Comparison of ENCODE assay signal across 8 cellular contexts in genomic region chr6:107847844-107848802, GRCh38. TPM values are rescaled to one million over a fixed set of nuclear protein-coding genes. Genes with fewer than 3 reads are reported as not detected.
A peak's percentile ranks its signal among the peaks of the same experiment; 100 is the strongest.
DNase-seq lines count a peak whose midpoint lies in the region; ATAC-seq and TF ChIP-seq lines count a peak whose summit lies in the region.

No MANE protein-coding gene starts in this region.

- DNase-seq in DMS 273 (lab: John Stamatoyannopoulos, UW; ENCODE audit: unreplicated experiment) = peak; percentile 92
- DNase-seq in GOT3 (lab: John Stamatoyannopoulos, UW) = peak; percentile 70
- DNase-seq in NCI-H1048 (lab: John Stamatoyannopoulos, UW) = peak; percentile 50
- peak; percentile 22 to 86 (median 66) for DNase-seq in T-cell
- peak; percentile 82 to 92 (median 87) for DNase-seq in adrenal gland
- peak; percentile 84 for DNase-seq in left ventricle myocardium inferior
- peak; percentile 73 for DNase-seq in prostate gland (ENCODE audit: low spot score)
- peak; percentile 93 for DNase-seq in upper lobe of right lung

- peaks cover 22 to 37% (median 31%) of the 10 kb centered on the region in 3 donors for H3K4me1 Mint-ChIP-seq in T-cell

- WGBS in adrenal gland, 4 donors = 9 to 19% (median 14%) methylated on average over 18 to 52 of the region's 52 CpGs
- WGBS in prostate gland = 17% methylated on average over 38 of the region's 52 CpGs

- H3K9me3 Mint-ChIP-seq in T-cell = no peaks in the 10 kb centered on the region

- TF ChIP-seq CTCF in adrenal gland (IDR thresholded peaks at IDR 0.05) = peak; percentile 84 to 99 (median 94)
- TF ChIP-seq CTCF in left ventricle myocardium inferior (IDR thresholded peaks at IDR 0.05; ENCODE audit: borderline replicate concordance) = peak; percentile 97
- TF ChIP-seq CTCF in prostate gland (IDR thresholded peaks at IDR 0.05) = peak; percentile 90 to 96 (median 94)
- TF ChIP-seq CTCF in upper lobe of right lung (IDR thresholded peaks at IDR 0.05) = peak; percentile 97

- peak overlapping the region; percentile 78 to 88 for H3K27ac Mint-ChIP-seq in T-cell

- H3K27me3 ChIP-seq in adrenal gland = no peaks in the 10 kb centered on the region
- H3K27me3 ChIP-seq in left ventricle myocardium inferior (ENCODE audit: low read depth) = peaks cover 40% of the 10 kb centered on the region
- no peaks in the 10 kb centered on the region for H3K27me3 ChIP-seq in prostate gland (replicated peaks; ENCODE audit: insufficient read depth)
- peaks cover 5% of the 10 kb centered on the region for H3K27me3 ChIP-seq in upper lobe of right lung

- CTCF ChIA-PET in T-cell (lab: Charles Lee) = interaction anchor here (0.6 to 5.1 kb wide), 41 partner anchors 8 to 1333 kb away, joined by 3 to 58 read pairs (median 4); partner anchors contain the start of gene SCML4 (in 2 of the 2)

- H3K36me3 ChIP-seq in adrenal gland (replicated peaks in 1 of 2) (no peaks in the 10 kb centered on the region), left ventricle myocardium inferior (no peaks in the 10 kb centered on the region), prostate gland (no peaks in the 10 kb centered on the region), upper lobe of right lung (no peaks in the 10 kb centered on the region)

- H3K4me3 ChIP-seq in adrenal gland (peak overlapping the region in 2 of 4 donors; percentile 16 to 56), left ventricle myocardium inferior (peak overlapping the region; percentile 60), prostate gland (peak overlapping the region; percentile 22 to 34), upper lobe of right lung (peak overlapping the region; percentile 46)

- H3K4me1 ChIP-seq in adrenal gland (replicated peaks in 1 of 2) (peaks cover 0 to 11% of the 10 kb centered on the region in 2 donors), left ventricle myocardium inferior (peaks cover 11% of the 10 kb centered on the region), prostate gland (replicated peaks) (no peaks in the 10 kb centered on the region), upper lobe of right lung (peaks cover 6% of the 10 kb centered on the region)

- H3K4me3 Mint-ChIP-seq in T-cell = peak overlapping the region; percentile 72 to 82 (median 78)

- H3K27ac ChIP-seq in adrenal gland (no peak overlapping the region), left ventricle myocardium inferior (replicated peaks) (no peak overlapping the region), prostate gland (no peak overlapping the region), upper lobe of right lung (no peak overlapping the region)

- intact Hi-C loops in adrenal gland (cut with DNase I) = loop anchor here in 1 of 2 donors (5.0 to 10.0 kb wide), 2 partner anchors 143 to 171 kb away; no protein-coding TSS in a partner anchor
- intact Hi-C loops in left ventricle myocardium inferior (cut with micrococcal nuclease) = loop anchor here (10.0 kb wide), 1 partner anchor 173 kb away; no protein-coding TSS in a partner anchor
- intact Hi-C loops in prostate gland (cut with DNase I) = loop anchor here (5.0 kb wide), 2 partner anchors 171 to 661 kb away; no protein-coding TSS in a partner anchor
- intact Hi-C loops in upper lobe of right lung (cut with DNase I) = loop anchor here (10.0 kb wide), 1 partner anchor 173 kb away; no protein-coding TSS in a partner anchor

- H3K36me3 Mint-ChIP-seq in T-cell = no peaks in the 10 kb centered on the region

- H3K27me3 Mint-ChIP-seq in T-cell = no peaks in the 10 kb centered on the region

- no peak for TF ChIP-seq POLR2A in adrenal gland (IDR thresholded peaks at IDR 0.05)
- no peak for TF ChIP-seq POLR2A in prostate gland (IDR thresholded peaks at IDR 0.05)

- POLR2A ChIA-PET in T-cell (lab: Charles Lee) = interaction anchor here (0.6 to 1.6 kb wide), 7 partner anchors 24 to 29 kb away, joined by 3 to 12 read pairs (median 4); partner anchors contain the start of gene SCML4 (in 2 of the 2)

- no peaks in the 10 kb centered on the region for H3K9me3 ChIP-seq in adrenal gland (replicated peaks in 1 of 3)
- no peaks in the 10 kb centered on the region for H3K9me3 ChIP-seq in left ventricle myocardium inferior (replicated peaks)
- H3K9me3 ChIP-seq in prostate gland = no peaks in the 10 kb centered on the region
- no peaks in the 10 kb centered on the region for H3K9me3 ChIP-seq in upper lobe of right lung

- ATAC-seq in T-cell (replicated peaks in 1 of 4) (peak; percentile 85 to 86 (median 86)), upper lobe of right lung (peak; percentile 99)

RNA-seq across cellular contexts. Expression of gene SCML4, which starts 24.0 kb away (rescaled TPM):
- 100 to 1,000 TPM in 1 of 5 donors, 10 to 100 TPM in 4; 71.4 to 106 (median 82.3) TPM for total RNA-seq in T-cell
- total RNA-seq in adrenal gland = 1 to 10 TPM in 2 of 8 donors, under 1 TPM in 6; 0.28 to 1.5 (median 0.65) TPM
- 1 to 10 TPM in 1 of 3 donors, under 1 TPM in 2; 0.17 to 1.7 (median 0.97) TPM for polyA plus RNA-seq in adrenal gland
- total RNA-seq in left ventricle myocardium inferior = 0.11 TPM
- total RNA-seq in prostate gland = 1 to 10 TPM in 1 of 2 donors, under 1 TPM in 1; 0.40 to 1.7 TPM
- total RNA-seq in upper lobe of right lung = 4.3 TPM

Comparison
In these comparisons a context has a peak if more than half of its experiments do, and no peak if none do; other contexts are left out.
1. RNA of gene SCML4, which starts 24.0 kb away (total RNA-seq): 71.4 to 106 TPM in T-cell; 4.3 TPM in upper lobe of right lung (single experiment), 0.40 to 1.7 TPM in prostate gland, 0.28 to 1.5 TPM in adrenal gland and 0.11 TPM in left ventricle myocardium inferior (single experiment); every median in the first group is over 10 times any median in the second.
2. Peak in every context shown above with its lines, with median percentiles within 50 percentile points of each other: DNase-seq and CTCF ChIP-seq.